In the genomic region with DNA sequence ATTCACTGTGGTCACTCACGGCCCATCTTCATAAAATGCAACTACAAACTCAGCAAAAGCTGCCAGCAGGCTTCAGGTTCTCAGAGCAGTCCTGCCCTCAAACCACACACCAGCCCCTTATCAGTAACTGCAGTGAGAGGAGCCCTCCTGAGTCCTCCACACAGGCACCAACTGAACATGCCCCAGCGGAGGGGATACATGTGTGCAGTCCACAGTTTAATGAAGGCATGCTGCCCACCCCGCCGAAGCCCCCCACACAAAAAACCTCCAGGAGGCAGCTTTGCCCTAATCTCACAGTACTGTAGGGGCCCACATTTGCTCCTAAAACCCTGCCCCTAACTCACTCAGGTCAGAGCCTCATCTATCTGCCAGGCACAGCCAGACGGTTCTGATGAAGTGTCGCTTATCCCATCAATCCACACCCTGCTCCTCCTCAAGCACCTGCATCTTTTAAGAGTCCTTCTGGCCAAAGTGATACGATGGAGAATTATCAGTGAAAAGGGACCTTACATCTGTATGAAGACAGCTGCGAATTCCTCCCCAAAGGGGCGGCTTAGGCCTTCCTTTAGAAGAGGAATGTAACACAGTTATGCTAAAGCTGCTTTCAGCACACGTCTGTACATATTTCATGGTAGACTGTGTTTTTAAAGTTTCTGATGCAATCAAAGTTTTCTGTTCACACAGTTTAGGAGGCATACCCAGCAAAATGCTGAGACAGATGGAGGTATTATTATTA, we compare ENCODE assay signal across 19 cellular contexts. TPM values are rescaled to one million over a fixed set of nuclear protein-coding genes. Genes with fewer than 3 reads are reported as not detected.
A peak's percentile ranks its signal among the peaks of the same experiment; 100 is the strongest.
DNase-seq lines count a peak whose midpoint lies in the region; ATAC-seq and TF ChIP-seq lines count a peak whose summit lies in the region.
"Had no signal": no experiment of that assay in that cellular context is flagged by ENCODE, and none has a peak within 500 bp of the region (broad histone marks: within the 10 kb centered on the region; RNA-seq: fewer than 3 reads in every experiment).

No MANE protein-coding gene starts in this region.

- H3K27me3 ChIP-seq in MM.1S (replicated peaks; ENCODE audit: insufficient read depth, low read length) (no peaks in the 10 kb centered on the region), trophoblast cell (ENCODE audit: insufficient read depth, low read length) (no peaks in the 10 kb centered on the region), testis (no peaks in the 10 kb centered on the region)
- H3K27me3 ChIP-seq: esophagus squamous epithelium, pancreas, tibial artery had no signal

- intact Hi-C loops in activated CD4-positive, alpha-beta memory T cell treated with anti-CD3 and anti-CD28 coated beads for 36 hours (cut with micrococcal nuclease), result loop anchor here (5.0 kb wide), 3 partner anchors 213 to 552 kb away; partner anchors contain the start of genes CCSAP and RAB4A
- intact Hi-C loops in testis (cut with DNase I; ENCODE audit: low total_unique reads), result loop anchor here (5.0 kb wide), 1 partner anchor 72 kb away; the partner anchor contains the start of genes TAF5L and URB2

- no peak overlapping the region for H3K18ac ChIP-seq in trophoblast cell (ENCODE audit: low read length)

- no peak overlapping the region for H4K91ac ChIP-seq in trophoblast cell (ENCODE audit: low read depth, low read length)

- no peak overlapping the region for H3K4ac ChIP-seq in trophoblast cell (ENCODE audit: low read depth, low read length)

- H2BK12ac ChIP-seq in trophoblast cell (ENCODE audit: low read length), result no peak overlapping the region

- H3K36me3 ChIP-seq in MM.1S (replicated peaks; ENCODE audit: insufficient read depth, low read length), result no peaks in the 10 kb centered on the region
- peaks cover 0 to 2% of the 10 kb centered on the region in 2 experiments for H3K36me3 ChIP-seq in trophoblast cell (ENCODE audit: control insufficient read depth in 1 of 2, insufficient read depth in 2 of 2, low read length in 2 of 2)
- H3K36me3 ChIP-seq in testis (ENCODE audit: low read depth, missing control alignments), result no peaks in the 10 kb centered on the region
- H3K36me3 ChIP-seq: esophagus squamous epithelium, pancreas, tibial artery had no signal

- no peaks in the 10 kb centered on the region for H3K27me3 Mint-ChIP-seq in activated CD4-positive, alpha-beta memory T cell treated with anti-CD3 and anti-CD28 coated beads for 36 hours
- H3K27me3 Mint-ChIP-seq in activated CD4-positive, alpha-beta memory T cell treated with anti-CD3 and anti-CD28 coated beads, Interleukin-2, amount 10 ng/mL, durations not matched to agents 7 days and 5 days, result no peaks in the 10 kb centered on the region
- peaks cover 4% of the 10 kb centered on the region for H3K27me3 Mint-ChIP-seq in brain

- H3K4me1 ChIP-seq in MM.1S (ENCODE audit: low read length), result peaks cover 20% of the 10 kb centered on the region
- H3K4me1 ChIP-seq in trophoblast cell (ENCODE audit: control insufficient read depth in 1 of 2, insufficient read depth in 2 of 2, low read length in 2 of 2), result peaks cover 0 to 3% of the 10 kb centered on the region in 2 experiments
- H3K4me1 ChIP-seq in testis, result peaks cover 8% of the 10 kb centered on the region

- H3K79me2 ChIP-seq in MM.1S (ENCODE audit: low read length) (peaks cover 79% of the 10 kb centered on the region), trophoblast cell (ENCODE audit: control insufficient read depth, insufficient read depth, low read length, poor library complexity) (peaks cover 8% of the 10 kb centered on the region)

- DNase-seq in activated CD4-positive, alpha-beta memory T cell treated with anti-CD3 and anti-CD28 coated beads for 36 hours, result no peak
- no peak for DNase-seq in activated CD4-positive, alpha-beta memory T cell treated with anti-CD3 and anti-CD28 coated beads, Interleukin-2, amount 10 ng/mL, durations not matched to agents 7 days and 5 days
- DNase-seq in MM.1S, result peak; percentile 56
- DNase-seq in trophoblast cell, result no peak
- DNase-seq in testis, result no peak
- no peak for DNase-seq in GDM1 (lab: John Stamatoyannopoulos, UW)
- DNase-seq: ACHN; activated CD4-positive, alpha-beta T cell treated with anti-CD3 and anti-CD28 coated beads, Interleukin-2, amount 50 U/mL, for 1 hour; activated gamma-delta T cell; cerebellar nuclear complex; DMS79; esophagus squamous epithelium; MV-4-11; pancreas; PC-9; stimulated activated CD4-positive, alpha-beta T cell treated with anti-CD3 and anti-CD28 coated beads, Interleukin-15, amount 100 ng/mL, for 24 hours; tibial artery had no signal

- H3K9me3 ChIP-seq in MM.1S (replicated peaks; ENCODE audit: insufficient read depth, low read length) (no peaks in the 10 kb centered on the region), trophoblast cell (ENCODE audit: insufficient read depth, low read depth, low read length) (no peaks in the 10 kb centered on the region), testis (no peaks in the 10 kb centered on the region)
- H3K9me3 ChIP-seq: esophagus squamous epithelium, pancreas, tibial artery had no signal

- H3K79me1 ChIP-seq in trophoblast cell (ENCODE audit: low read length), result peaks cover 10% of the 10 kb centered on the region

- no peak overlapping the region for H4K8ac ChIP-seq in trophoblast cell (ENCODE audit: low read depth, low read length)

- H2AFZ ChIP-seq in MM.1S (ENCODE audit: low read length) (no peak overlapping the region), trophoblast cell (ENCODE audit: insufficient read depth, low read length, poor library complexity) (no peak overlapping the region)
- H2AFZ ChIP-seq: PC-9 had no signal

- no peak for ATAC-seq in GM18511 (IDR thresholded peaks at IDR 0.05; ENCODE audit: unreplicated experiment)
- ATAC-seq: pancreas had no signal

- CTCF ChIA-PET in activated CD4-positive, alpha-beta memory T cell treated with anti-CD3 and anti-CD28 coated beads for 36 hours (lab: Charles Lee), result no interaction called here
- CTCF ChIA-PET in activated CD4-positive, alpha-beta memory T cell treated with anti-CD3 and anti-CD28 coated beads, Interleukin-2, amount 10 ng/mL, durations not matched to agents 7 days and 5 days (lab: Charles Lee), result no interaction called here

- peaks cover 3% of the 10 kb centered on the region for H4K20me1 ChIP-seq in MM.1S (ENCODE audit: insufficient read depth, low read length)

- POLR2A ChIA-PET in activated CD4-positive, alpha-beta memory T cell treated with anti-CD3 and anti-CD28 coated beads for 36 hours (lab: Charles Lee), result no interaction called here
- POLR2A ChIA-PET in activated CD4-positive, alpha-beta memory T cell treated with anti-CD3 and anti-CD28 coated beads, Interleukin-2, amount 10 ng/mL, durations not matched to agents 7 days and 5 days (lab: Charles Lee), result interaction anchor here (1.4 kb wide), 1 partner anchor 47 kb away, joined by 5 read pairs; the partner anchor contains the start of gene NUP133

- TF ChIP-seq CTCF in MM.1S (IDR thresholded peaks at IDR 0.05; ENCODE audit: low read length) (no peak), brain (conservative IDR thresholded peaks at IDR 0.05) (no peak), testis (IDR thresholded peaks at IDR 0.05) (no peak)

- peak overlapping the region; percentile 15; the same call in 1 of the 2 replicates for H3K4me3 ChIP-seq in MM.1S (ENCODE audit: low read length)
- no peak overlapping the region for H3K4me3 ChIP-seq in trophoblast cell (ENCODE audit: low read depth, low read length)
- H3K4me3 ChIP-seq in testis, result no peak overlapping the region
- H3K4me3 ChIP-seq: esophagus squamous epithelium, pancreas, PC-9, tibial artery had no signal

- no peaks in the 10 kb centered on the region for H3K9me3 Mint-ChIP-seq in activated CD4-positive, alpha-beta memory T cell treated with anti-CD3 and anti-CD28 coated beads for 36 hours
- H3K9me3 Mint-ChIP-seq in activated CD4-positive, alpha-beta memory T cell treated with anti-CD3 and anti-CD28 coated beads, Interleukin-2, amount 10 ng/mL, durations not matched to agents 7 days and 5 days, result no peaks in the 10 kb centered on the region
- no peaks in the 10 kb centered on the region for H3K9me3 Mint-ChIP-seq in brain

- peak overlapping the region; percentile 63 for H3K27ac ChIP-seq in MM.1S (ENCODE audit: low read length)
- H3K27ac ChIP-seq in trophoblast cell (ENCODE audit: low read depth, low read length), result no peak overlapping the region
- H3K27ac ChIP-seq in testis, result no peak overlapping the region
- H3K27ac ChIP-seq: esophagus squamous epithelium, pancreas, PC-9 had no signal

- no peak overlapping the region for H2BK120ac ChIP-seq in trophoblast cell (ENCODE audit: insufficient read depth, low read length, poor library complexity)

- no peak overlapping the region for H2AK5ac ChIP-seq in trophoblast cell (ENCODE audit: low read length)

- H4K12ac ChIP-seq in trophoblast cell (ENCODE audit: low read depth, low read length), result no peak overlapping the region

- H3K4me1 Mint-ChIP-seq in activated CD4-positive, alpha-beta memory T cell treated with anti-CD3 and anti-CD28 coated beads for 36 hours (ENCODE audit: low read depth), result peaks cover 50% of the 10 kb centered on the region
- peaks cover 44% of the 10 kb centered on the region for H3K4me1 Mint-ChIP-seq in activated CD4-positive, alpha-beta memory T cell treated with anti-CD3 and anti-CD28 coated beads, Interleukin-2, amount 10 ng/mL, durations not matched to agents 7 days and 5 days
- peaks cover 71% of the 10 kb centered on the region for H3K4me1 Mint-ChIP-seq in brain

- WGBS in trophoblast cell (ENCODE audit: extremely low coverage, insufficient coverage, insufficient read length), result no CpG with 5 or more reads among the region's 10 CpGs
- 79 to 81% methylated on average over 7 to 10 of the region's 10 CpGs for WGBS in testis, 2 donors

- TF ChIP-seq POLR2A in testis (IDR thresholded peaks at IDR 0.05), result no peak

- peaks cover 2% of the 10 kb centered on the region for H3K36me3 Mint-ChIP-seq in activated CD4-positive, alpha-beta memory T cell treated with anti-CD3 and anti-CD28 coated beads for 36 hours
- peaks cover 25% of the 10 kb centered on the region for H3K36me3 Mint-ChIP-seq in activated CD4-positive, alpha-beta memory T cell treated with anti-CD3 and anti-CD28 coated beads, Interleukin-2, amount 10 ng/mL, durations not matched to agents 7 days and 5 days (ENCODE audit: low read depth)
- no peaks in the 10 kb centered on the region for H3K36me3 Mint-ChIP-seq in brain

- H3K14ac ChIP-seq in trophoblast cell (ENCODE audit: low read length), result no peak overlapping the region

- H3K27ac Mint-ChIP-seq in activated CD4-positive, alpha-beta memory T cell treated with anti-CD3 and anti-CD28 coated beads for 36 hours, result peak overlapping the region; percentile 36
- no peak overlapping the region for H3K27ac Mint-ChIP-seq in activated CD4-positive, alpha-beta memory T cell treated with anti-CD3 and anti-CD28 coated beads, Interleukin-2, amount 10 ng/mL, durations not matched to agents 7 days and 5 days
- H3K27ac Mint-ChIP-seq in brain, result peak overlapping the region; percentile 5 to 49 (median 26)

- no peak overlapping the region for H3K4me3 Mint-ChIP-seq in activated CD4-positive, alpha-beta memory T cell treated with anti-CD3 and anti-CD28 coated beads for 36 hours
- no peak overlapping the region for H3K4me3 Mint-ChIP-seq in activated CD4-positive, alpha-beta memory T cell treated with anti-CD3 and anti-CD28 coated beads, Interleukin-2, amount 10 ng/mL, durations not matched to agents 7 days and 5 days
- peak overlapping the region; percentile 59 to 82 (median 65) for H3K4me3 Mint-ChIP-seq in brain

- no peak overlapping the region for H2BK5ac ChIP-seq in trophoblast cell (ENCODE audit: low read depth, low read length, poor library complexity)

- peaks cover 11% of the 10 kb centered on the region for H3F3A ChIP-seq in MM.1S (ENCODE audit: insufficient read depth, low read length)

- no peak overlapping the region for H3K23ac ChIP-seq in trophoblast cell (ENCODE audit: low read length)

- H3K9me2 ChIP-seq in MM.1S (replicated peaks; ENCODE audit: insufficient read depth, low read length), result no peaks in the 10 kb centered on the region

- H3K9ac ChIP-seq in MM.1S (ENCODE audit: low read length) (peak overlapping the region; percentile 24; the same call in 1 of the 2 replicates), trophoblast cell (ENCODE audit: low read length) (peak overlapping the region; percentile 3)

- peak overlapping the region; percentile 45 for H3K4me2 ChIP-seq in MM.1S (ENCODE audit: low read depth, low read length)
- H3K4me2 ChIP-seq in trophoblast cell (ENCODE audit: low read length), result no peak overlapping the region
- H3K4me2 ChIP-seq: PC-9 had no signal

RNA-seq across cellular contexts. Expression of gene ABCB10, which starts 3.5 kb away (rescaled TPM):
- total RNA-seq in activated CD4-positive, alpha-beta memory T cell treated with anti-CD3 and anti-CD28 coated beads for 36 hours, result 10 to 100 TPM; 30.8 to 31.0 TPM
- total RNA-seq in activated CD4-positive, alpha-beta memory T cell treated with anti-CD3 and anti-CD28 coated beads, Interleukin-2, amount 10 ng/mL, durations not matched to agents 7 days and 5 days, result 10 to 100 TPM; 29.8 to 31.1 TPM
- polyA plus RNA-seq in brain (ENCODE audit: insufficient read depth, low read depth, low replicate concordance), result 2.9 TPM
- polyA plus RNA-seq in trophoblast cell (2013), result 7.7 and 7.9 TPM in 2 replicates
- total RNA-seq in testis, result 10 to 100 TPM in 1 of 2 donors, 1 to 10 TPM in 1; 9.8 to 12.1 TPM
- 4.9 TPM for polyA plus RNA-seq in testis (ENCODE audit: insufficient read depth, low read depth, low replicate concordance)

RNA-seq across cellular contexts. Expression of gene NUP133, which starts 46.9 kb away (rescaled TPM):
- 10 to 100 TPM; 54.1 to 57.0 TPM for total RNA-seq in activated CD4-positive, alpha-beta memory T cell treated with anti-CD3 and anti-CD28 coated beads for 36 hours
- total RNA-seq in activated CD4-positive, alpha-beta memory T cell treated with anti-CD3 and anti-CD28 coated beads, Interleukin-2, amount 10 ng/mL, durations not matched to agents 7 days and 5 days, result 10 to 100 TPM; 36.9 to 38.2 TPM
- polyA plus RNA-seq in brain (ENCODE audit: insufficient read depth, low read depth, low replicate concordance) (33.2 TPM), testis (ENCODE audit: insufficient read depth, low read depth, low replicate concordance) (26.5 TPM)
- polyA plus RNA-seq in trophoblast cell (2013), result 23.4 and 24.6 TPM in 2 replicates
- total RNA-seq in testis, result 10 to 100 TPM; 46.5 to 60.9 TPM

Comparison
In these comparisons a context has a peak if more than half of its experiments do, and no peak if none do; other contexts are left out.
1. H3K4me3 Mint-ChIP-seq: peak in brain (5 of 5); none in activated CD4-positive, alpha-beta memory T cell treated with anti-CD3 and anti-CD28 coated beads for 36 hours (single experiment) and activated CD4-positive, alpha-beta memory T cell treated with anti-CD3 and anti-CD28 coated beads, Interleukin-2, amount 10 ng/mL, durations not matched to agents 7 days and 5 days (single experiment).